27 cellular contexts compared by ENCODE assay signal in genomic region chr3:126360714-126361060, GRCh38. TPM values are rescaled to one million over a fixed set of nuclear protein-coding genes. Genes with fewer than 3 reads are reported as not detected.
DNase-seq lines count a peak whose midpoint lies in the region; ATAC-seq, FAIRE-seq and TF ChIP-seq lines count a peak whose summit lies in the region.
"Had no signal": no experiment of that assay in that cellular context is flagged by ENCODE, and none has a peak within 500 bp of the region (broad histone marks: within the 10 kb centered on the region; RNA-seq: fewer than 3 reads in every experiment).

No MANE protein-coding gene starts in this region.

- in situ Hi-C loops in HepG2 (cut with HindIII; ENCODE audit: extremely low pct_ligation_motif_present, low pct_unique_long_range_greater_than_20kb) = loop anchor here (25.0 kb wide), 1 partner anchor 223 kb away; no protein-coding TSS in a partner anchor

- FAIRE-seq in HepG2 (lab: Jason Lieb, UNC) = no peak
- FAIRE-seq: A204.1 had no signal

- no peaks in the 10 kb centered on the region for H3K36me3 Mint-ChIP-seq in activated T-helper 17 cell treated with anti-CD3 and anti-CD28 coated beads, Interleukin-2, amount 50 U/mL, for 72 hours (ENCODE audit: low read depth)
- H3K36me3 Mint-ChIP-seq: CD4-positive, alpha-beta memory T cell had no signal

- no peak overlapping the region for H2AFZ ChIP-seq in HepG2 (ENCODE audit: low read length)

- POLR2A ChIA-PET in HepG2 (lab: Yijun Ruan, JAX) = no interaction called here

- CTCF ChIA-PET in HepG2 (lab: Yijun Ruan, JAX; ENCODE audit: low intra/inter-chr PET ratio, low total read pairs) = no interaction called here

- intact Hi-C loops in right lobe of liver (cut with DNase I) (no loop called here), HepG2 (cut with micrococcal nuclease; ENCODE audit: unreplicated experiment) (no loop called here), left lung (cut with DNase I) (no loop called here), sciatic nerve (cut with DNase I) (no loop called here)

- H3K4me1 ChIP-seq in right lobe of liver = peaks cover 0 to 19% (median 8%) of the 10 kb centered on the region in 4 donors
- peaks cover 21% of the 10 kb centered on the region for H3K4me1 ChIP-seq in HepG2 (ENCODE audit: insufficient read depth, low read length)
- peaks cover 0 to 21% of the 10 kb centered on the region in 2 donors for H3K4me1 ChIP-seq in left lung

- TF ChIP-seq RAD21 in HepG2 (CRISPR knock-in tag; IDR thresholded peaks at IDR 0.05) = no peak

- H3K79me2 ChIP-seq in HepG2 (ENCODE audit: insufficient read depth, low read length) = no peaks in the 10 kb centered on the region

- H3K27ac Mint-ChIP-seq in activated T-helper 17 cell treated with anti-CD3 and anti-CD28 coated beads, Interleukin-2, amount 50 U/mL, for 72 hours = no peak overlapping the region
- H3K27ac Mint-ChIP-seq: CD4-positive, alpha-beta memory T cell had no signal

- no TSS peak for BruUV-seq in HepG2 (replicated peaks; lab: Mats Ljungman, UMichigan)

- H3K27me3 ChIP-seq in right lobe of liver = no peaks in the 10 kb centered on the region
- peaks cover 9 to 39% of the 10 kb centered on the region in 2 experiments; a peak in 4 of 5 replicates for H3K27me3 ChIP-seq in HepG2 (ENCODE audit: control insufficient read depth in 1 of 2, insufficient read depth in 2 of 2, low read length in 2 of 2)
- peaks cover 0 to 61% of the 10 kb centered on the region in 2 donors for H3K27me3 ChIP-seq in left lung

- H3K4me2 ChIP-seq in HepG2 (ENCODE audit: low read depth, low read length) = no peak overlapping the region
- H3K4me2 ChIP-seq: BLaER1 treated with 17β-estradiol and CSF1 and Interleukin-3, amounts not matched to agents 10 nM and 100 nM had no signal

- H3K9ac ChIP-seq in HepG2 (ENCODE audit: insufficient read depth, low read depth, low read length) = no peak overlapping the region
- H3K9ac ChIP-seq: BLaER1 treated with 17β-estradiol and CSF1 and Interleukin-3, amounts not matched to agents 10 nM and 100 nM had no signal

- H4K20me1 ChIP-seq in HepG2 (ENCODE audit: insufficient read depth, low read length) = no peaks in the 10 kb centered on the region

- H3K27ac ChIP-seq in right lobe of liver = no peak overlapping the region
- no peak overlapping the region for H3K27ac ChIP-seq in HepG2 (ENCODE audit: extremely low read length, insufficient read depth, low read length)
- no peak overlapping the region for H3K27ac ChIP-seq in left lung
- H3K27ac ChIP-seq: BLaER1 treated with 17β-estradiol and CSF1 and Interleukin-3, amounts not matched to agents 10 nM and 100 nM; RWPE1; SK-N-MC had no signal

- WGBS in right lobe of liver (ENCODE audit: insufficient coverage, low coverage, low lambda C conversion rate, missing lambda C conversion rate) = 100% methylated on average over 1 of the region's 3 CpGs
- WGBS in HepG2 (ENCODE audit: low lambda C conversion rate) = 29% methylated on average over 1 of the region's 3 CpGs

- TF ChIP-seq EP300 in HepG2 (IDR thresholded peaks at IDR 0.05; ENCODE audit: low read depth in 2 of 2, low read length in 2 of 2) (no peak), HepG2 (CRISPR knock-in tag; IDR thresholded peaks at IDR 0.05; ENCODE audit: borderline replicate concordance) (no peak)

- H3K4me3 Mint-ChIP-seq in activated T-helper 17 cell treated with anti-CD3 and anti-CD28 coated beads, Interleukin-2, amount 50 U/mL, for 72 hours = no peak overlapping the region

- H3K9me3 ChIP-seq in right lobe of liver = no peaks in the 10 kb centered on the region
- no peaks in the 10 kb centered on the region for H3K9me3 ChIP-seq in HepG2 (ENCODE audit: low read length)
- H3K9me3 ChIP-seq in left lung = no peaks in the 10 kb centered on the region
- H3K9me3 ChIP-seq: BLaER1 treated with 17β-estradiol and CSF1 and Interleukin-3, amounts not matched to agents 10 nM and 100 nM had no signal

- DNase-seq in right lobe of liver (peak in 2 of 3 donors; percentile 33 to 45), HepG2 (ENCODE audit: low spot score) (no peak), left lung (peak; percentile 26 to 27), sciatic nerve (ENCODE audit: low spot score) (peak; percentile 22), OCI-M1 (lab: John Stamatoyannopoulos, UW) (no peak)
- DNase-seq: CD4-positive, alpha-beta memory T cell; COR-L47; DMS53; GOT3; HCEC 1CT; IMR-90; KG1; NCI-H1694; NCI-H2081; NCI-H2227 treated with DMSO at 0.1 percent for 48 hours; NCI-H526 treated with DMSO at 0.1 percent for 48 hours; SIG-M5 had no signal

- TF ChIP-seq CTCF in right lobe of liver (IDR thresholded peaks at IDR 0.05) (no peak), HepG2 (CRISPR knock-in tag; IDR thresholded peaks at IDR 0.05) (no peak), left lung (IDR thresholded peaks at IDR 0.05) (no peak)

- H3K4me3 ChIP-seq in right lobe of liver (no peak overlapping the region), HepG2 (replicated peaks in 1 of 3; ENCODE audit: insufficient read depth in 1 of 3, low read depth in 2 of 3, low read length in 3 of 3) (no peak overlapping the region), left lung (no peak overlapping the region)
- H3K4me3 ChIP-seq: BLaER1 treated with 17β-estradiol and CSF1 and Interleukin-3, amounts not matched to agents 10 nM and 100 nM; SK-N-MC had no signal

- no peak for ATAC-seq in right lobe of liver
- ATAC-seq in HepG2 = no peak
- no peak for ATAC-seq in left lung
- ATAC-seq in sciatic nerve = no peak
- no peak for ATAC-seq in activated T-helper 17 cell treated with anti-CD3 and anti-CD28 coated beads, Interleukin-2, amount 50 U/mL, for 72 hours (replicated peaks)
- ATAC-seq in GM21390 (IDR thresholded peaks at IDR 0.05; ENCODE audit: unreplicated experiment) = no peak

- peaks cover 5% of the 10 kb centered on the region for H3K4me1 Mint-ChIP-seq in activated T-helper 17 cell treated with anti-CD3 and anti-CD28 coated beads, Interleukin-2, amount 50 U/mL, for 72 hours

- TF ChIP-seq POLR2A in right lobe of liver (IDR thresholded peaks at IDR 0.05) = no peak
- no peak for TF ChIP-seq POLR2A in HepG2 (IDR thresholded peaks at IDR 0.05; ENCODE audit: insufficient read depth in 1 of 2, low read depth in 2 of 2, low read length in 2 of 2)

- H3K36me3 ChIP-seq in right lobe of liver = no peaks in the 10 kb centered on the region
- no peaks in the 10 kb centered on the region for H3K36me3 ChIP-seq in HepG2 (replicated peaks in 1 of 2; ENCODE audit: control insufficient read depth in 1 of 2, insufficient read depth in 2 of 2, low read length in 2 of 2)
- H3K36me3 ChIP-seq in left lung = no peaks in the 10 kb centered on the region
- H3K36me3 ChIP-seq: BLaER1 treated with 17β-estradiol and CSF1 and Interleukin-3, amounts not matched to agents 10 nM and 100 nM had no signal

- H3K27me3 Mint-ChIP-seq in activated T-helper 17 cell treated with anti-CD3 and anti-CD28 coated beads, Interleukin-2, amount 50 U/mL, for 72 hours = peaks cover 31% of the 10 kb centered on the region

- H3K9me3 Mint-ChIP-seq in activated T-helper 17 cell treated with anti-CD3 and anti-CD28 coated beads, Interleukin-2, amount 50 U/mL, for 72 hours = no peaks in the 10 kb centered on the region
- H3K9me3 Mint-ChIP-seq: CD4-positive, alpha-beta memory T cell had no signal

RNA-seq across cellular contexts. Expression of gene KLF15, which starts 3.5 kb away (rescaled TPM):
- total RNA-seq in right lobe of liver (100 to 1,000 TPM in 2 of 6 experiments, 10 to 100 TPM in 4; 14.4 to 112 (median 89.3) TPM), HepG2 (2016; rRNA removed; fragmentation: Illumina TruSeq; extraction: Trizol) (5.4 and 7.8 TPM in 2 replicates), left lung (10 to 100 TPM; 12.8 to 14.8 TPM), sciatic nerve (22.7 TPM)
- total RNA-seq in HepG2 (2016; cell fraction: cytosol; rRNA removed; fragmentation: Illumina TruSeq; extraction: Trizol; ENCODE audit: low read depth) = 1.1 and 1.4 TPM in 2 replicates
- total RNA-seq in HepG2 (2016; cell fraction: insoluble cytoplasmic fraction; rRNA removed; fragmentation: Illumina TruSeq; extraction: Trizol) = 5.0 and 8.2 TPM in 2 replicates
- 3.1 and 3.8 TPM in 2 replicates for total RNA-seq in HepG2 (2016; cell fraction: membrane; rRNA removed; fragmentation: Illumina TruSeq; extraction: Trizol)
- 6.2 and 8.6 TPM in 2 replicates for total RNA-seq in HepG2 (2016; cell fraction: nucleus; rRNA removed; fragmentation: Illumina TruSeq; extraction: Trizol)
- 5.3 and 7.1 TPM in 2 replicates for polyA plus RNA-seq in HepG2 (2011; rRNA removed)
- 3.5 and 8.6 TPM in 2 replicates for polyA plus RNA-seq in HepG2 (2011; cell fraction: cytosol; rRNA removed)
- polyA plus RNA-seq in HepG2 (2011; cell fraction: nucleus; rRNA removed) = 10.1 and 15.9 TPM in 2 replicates
- 3.1 and 3.5 TPM in 2 replicates for polyA plus RNA-seq in HepG2 (2012)
- 0.46 and 0.59 TPM in 2 replicates for polyA plus RNA-seq in HepG2 (2016; cell fraction: cytosol; fragmentation: Illumina TruSeq; extraction: Trizol; ENCODE audit: low read depth)
- 5.6 and 7.2 TPM in 2 replicates for polyA plus RNA-seq in HepG2 (2016; cell fraction: insoluble cytoplasmic fraction; fragmentation: Illumina TruSeq; extraction: Trizol; ENCODE audit: low read depth)
- 1.9 and 2.3 TPM in 2 replicates for polyA plus RNA-seq in HepG2 (2016; cell fraction: membrane; fragmentation: Illumina TruSeq; extraction: Trizol; ENCODE audit: low read depth)
- polyA plus RNA-seq in HepG2 (2016; cell fraction: nucleus; fragmentation: Illumina TruSeq; extraction: Trizol; ENCODE audit: insufficient read depth, low read depth) = 11.1 and 14.2 TPM in 2 replicates
- 0.09 and 16.6 TPM in 2 replicates for polyA minus RNA-seq in HepG2 (2011; rRNA and poly(A)+ RNA removed; ENCODE audit: low replicate concordance)
- 3.5 and 3.9 TPM in 2 replicates for polyA minus RNA-seq in HepG2 (2011; cell fraction: cytosol; rRNA and poly(A)+ RNA removed)
- 9.2 and 10.2 TPM in 2 replicates for polyA minus RNA-seq in HepG2 (2011; cell fraction: nucleus; rRNA and poly(A)+ RNA removed)
- under 1 TPM in 1 of 2 donors, not detected in 1; 0.16 TPM for total RNA-seq in activated T-helper 17 cell treated with anti-CD3 and anti-CD28 coated beads, Interleukin-2, amount 50 U/mL, for 72 hours
- polyA plus RNA-seq: CD4-positive, alpha-beta memory T cell had no signal

RNA-seq across cellular contexts. Expression of gene CFAP100, which starts 34.0 kb away (rescaled TPM):
- total RNA-seq in right lobe of liver (not detected), HepG2 (2016; rRNA removed; fragmentation: Illumina TruSeq; extraction: Trizol) (0.36 TPM in 1 of 2 replicates, not detected in the other), left lung (1 to 10 TPM in 1 of 2 donors, not detected in 1; 8.2 TPM), sciatic nerve (1.5 TPM)
- not detected in 2 replicates for total RNA-seq in HepG2 (2016; cell fraction: cytosol; rRNA removed; fragmentation: Illumina TruSeq; extraction: Trizol; ENCODE audit: low read depth)
- 0.43 TPM in 1 of 2 replicates, not detected in the other for total RNA-seq in HepG2 (2016; cell fraction: insoluble cytoplasmic fraction; rRNA removed; fragmentation: Illumina TruSeq; extraction: Trizol)
- total RNA-seq in HepG2 (2016; cell fraction: membrane; rRNA removed; fragmentation: Illumina TruSeq; extraction: Trizol) = not detected in 2 replicates
- not detected in 2 replicates for total RNA-seq in HepG2 (2016; cell fraction: nucleus; rRNA removed; fragmentation: Illumina TruSeq; extraction: Trizol)
- 0.32 and 0.63 TPM in 2 replicates for polyA plus RNA-seq in HepG2 (2011; rRNA removed)
- 0.58 and 0.59 TPM in 2 replicates for polyA plus RNA-seq in HepG2 (2011; cell fraction: cytosol; rRNA removed)
- 0.42 and 0.63 TPM in 2 replicates for polyA plus RNA-seq in HepG2 (2011; cell fraction: nucleus; rRNA removed)
- polyA plus RNA-seq in HepG2 (2012) = 0.09 and 1.1 TPM in 2 replicates
- polyA plus RNA-seq in HepG2 (2016; cell fraction: cytosol; fragmentation: Illumina TruSeq; extraction: Trizol; ENCODE audit: low read depth) = not detected in 2 replicates
- 0.30 TPM in 1 of 2 replicates, not detected in the other for polyA plus RNA-seq in HepG2 (2016; cell fraction: insoluble cytoplasmic fraction; fragmentation: Illumina TruSeq; extraction: Trizol; ENCODE audit: low read depth)
- polyA plus RNA-seq in HepG2 (2016; cell fraction: membrane; fragmentation: Illumina TruSeq; extraction: Trizol; ENCODE audit: low read depth) = not detected in 2 replicates
- polyA plus RNA-seq in HepG2 (2016; cell fraction: nucleus; fragmentation: Illumina TruSeq; extraction: Trizol; ENCODE audit: insufficient read depth, low read depth) = not detected in 2 replicates
- polyA minus RNA-seq in HepG2 (2011; rRNA and poly(A)+ RNA removed; ENCODE audit: low replicate concordance) = 0.12 TPM in 1 of 2 replicates, not detected in the other
- 1.1 TPM in 1 of 2 replicates, not detected in the other for polyA minus RNA-seq in HepG2 (2011; cell fraction: cytosol; rRNA and poly(A)+ RNA removed)
- not detected in 2 replicates for polyA minus RNA-seq in HepG2 (2011; cell fraction: nucleus; rRNA and poly(A)+ RNA removed)
- total RNA-seq in activated T-helper 17 cell treated with anti-CD3 and anti-CD28 coated beads, Interleukin-2, amount 50 U/mL, for 72 hours = not detected
- total RNA-seq: CD4-positive, alpha-beta memory T cell; Daoy; G401; IMR-90; NCI-H460 had no signal
- polyA plus RNA-seq: AG04450; CD4-positive, alpha-beta memory T cell; IMR-90 had no signal

Comparison
In these comparisons a context has a peak if more than half of its experiments do, and no peak if none do; other contexts are left out.
1. DNase-seq: peak in right lobe of liver (2 of 3), left lung (2 of 2) and sciatic nerve (single experiment); none in HepG2 (single experiment) and OCI-M1 (single experiment).